18 cellular contexts compared by ENCODE assay signal in the genomic region with DNA sequence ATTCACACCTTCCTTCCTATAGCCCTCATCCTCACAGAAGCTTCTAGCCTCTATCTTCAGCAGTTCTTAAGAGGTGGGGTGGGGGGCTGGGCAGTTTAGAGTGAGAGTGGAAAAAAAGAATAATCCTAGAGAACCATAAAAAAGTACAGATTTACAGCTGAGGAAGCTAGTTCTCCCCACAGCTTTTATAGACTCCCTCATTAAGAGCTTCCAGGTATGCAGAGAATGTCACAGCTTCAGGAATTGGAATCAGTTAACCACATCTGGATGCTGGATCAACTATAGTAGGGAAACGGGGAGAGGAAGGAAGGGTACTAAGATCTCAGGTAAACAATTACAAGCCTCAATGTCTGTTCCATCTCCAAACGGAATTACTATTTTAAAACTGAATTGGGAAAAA. TPM values are rescaled to one million over a fixed set of nuclear protein-coding genes. Genes with fewer than 3 reads are reported as not detected.
DNase-seq lines count a peak whose midpoint lies in the region; ATAC-seq and TF ChIP-seq lines count a peak whose summit lies in the region.
"Had no signal": no experiment of that assay in that cellular context is flagged by ENCODE, and none has a peak within 500 bp of the region (broad histone marks: within the 10 kb centered on the region; RNA-seq: fewer than 3 reads in every experiment).

No MANE protein-coding gene starts in this region.

- no peak overlapping the region for H3K14ac ChIP-seq in H9 (ENCODE audit: insufficient read depth, low read length)

- H3T11ph ChIP-seq in H9 (ENCODE audit: low read length): no peak overlapping the region

- peak overlapping the region; percentile 55 for H3K27ac Mint-ChIP-seq in activated CD4-positive, alpha-beta T cell treated with anti-CD3 and anti-CD28 coated beads for 36 hours
- H3K27ac Mint-ChIP-seq in GM23338 (peak overlapping the region; percentile 8; the same call in 1 of the 2 replicates), nephron (peak overlapping the region; percentile 16 to 66 (median 32)), H9 (peak overlapping the region in 1 of 3 experiments; percentile 79; a peak in 2 of 7 replicates)
- H3K27ac Mint-ChIP-seq in effector memory CD8-positive, alpha-beta T cell: peak overlapping the region; percentile 55 to 63
- H3K27ac Mint-ChIP-seq: type B pancreatic cell had no signal

- H2BK120ac ChIP-seq in H9 (ENCODE audit: low read depth, low read length, poor library complexity, severe bottlenecking): no peak overlapping the region

- no peak overlapping the region for H4K8ac ChIP-seq in H9 (replicated peaks; ENCODE audit: insufficient read length, low read depth, low read length)

- H3K9me3 ChIP-seq in H9 (ENCODE audit: control insufficient read depth, low read depth, low read length): no peaks in the 10 kb centered on the region
- H3K9me3 ChIP-seq: BLaER1, heart left ventricle had no signal

- peaks cover 17% of the 10 kb centered on the region; the same call in 1 of the 2 replicates for H3F3A ChIP-seq in GM23338 (replicated peaks; ENCODE audit: low read depth)

- POLR2A ChIA-PET in activated CD4-positive, alpha-beta T cell treated with anti-CD3 and anti-CD28 coated beads for 36 hours (lab: Charles Lee): interaction anchor here (0.6 to 0.7 kb wide), 2 partner anchors 171 to 523 kb away, joined by 3 read pairs; no protein-coding TSS in a partner anchor

- H3K23me2 ChIP-seq in H9 (ENCODE audit: insufficient read length, low read depth, low read length, poor library complexity, severe bottlenecking): no peaks in the 10 kb centered on the region

- no peak overlapping the region for H3K23ac ChIP-seq in H9 (ENCODE audit: insufficient read length, low read depth, low read length)

- no peak overlapping the region for H4K5ac ChIP-seq in H9 (ENCODE audit: insufficient read length, low read depth, low read length)

- no peak overlapping the region for H2AFZ ChIP-seq in GM23338
- H2AFZ ChIP-seq in H9 (ENCODE audit: low read length): no peak overlapping the region

- no peak overlapping the region; the same call in 1 of the 2 replicates for H3K27ac ChIP-seq in GM23338 (ENCODE audit: low read depth)
- no peak overlapping the region for H3K27ac ChIP-seq in H9 (ENCODE audit: insufficient read length, low read depth, low read length)
- H3K27ac ChIP-seq: BLaER1, heart left ventricle, RWPE1 had no signal

- no peak overlapping the region for H3K4me3 ChIP-seq in GM23338
- H3K4me3 ChIP-seq: BLaER1, heart left ventricle had no signal

- no peaks in the 10 kb centered on the region for H3K27me3 Mint-ChIP-seq in activated CD4-positive, alpha-beta T cell treated with anti-CD3 and anti-CD28 coated beads for 36 hours
- H3K27me3 Mint-ChIP-seq in GM23338 (ENCODE audit: insufficient read depth, low read depth, poor library complexity) (peaks cover 9% of the 10 kb centered on the region), nephron (ENCODE audit: low read depth) (no peaks in the 10 kb centered on the region), H9 (ENCODE audit: low read depth) (no peaks in the 10 kb centered on the region)
- H3K27me3 Mint-ChIP-seq in effector memory CD8-positive, alpha-beta T cell: no peaks in the 10 kb centered on the region
- H3K27me3 Mint-ChIP-seq: type B pancreatic cell had no signal

- H4K91ac ChIP-seq in H9 (ENCODE audit: insufficient read length, low read depth, low read length): no peak overlapping the region

- 0 out of 2 replicates have a peak, but pooled peaks cover 3% of the 10 kb centered on the region for H3K9me2 ChIP-seq in GM23338 (ENCODE audit: insufficient read depth)

- H3K4me1 Mint-ChIP-seq in activated CD4-positive, alpha-beta T cell treated with anti-CD3 and anti-CD28 coated beads for 36 hours: peaks cover 12% of the 10 kb centered on the region
- H3K4me1 Mint-ChIP-seq in GM23338 (peaks cover 25% of the 10 kb centered on the region), nephron (peaks cover 9% of the 10 kb centered on the region), H9 (peaks cover 29 to 35% of the 10 kb centered on the region in 2 experiments)
- peaks cover 0 to 5% of the 10 kb centered on the region in 2 donors for H3K4me1 Mint-ChIP-seq in effector memory CD8-positive, alpha-beta T cell (ENCODE audit: low read depth in 2 of 2)

- H3K27me3 ChIP-seq in GM23338 (ENCODE audit: insufficient read depth) (no peaks in the 10 kb centered on the region), H9 (ENCODE audit: insufficient read depth, low read length) (no peaks in the 10 kb centered on the region)
- H3K27me3 ChIP-seq: BLaER1, heart left ventricle had no signal

- no peak overlapping the region for H3K4ac ChIP-seq in H9 (ENCODE audit: low read depth, low read length)

- TF ChIP-seq CTCF in GM23338 (conservative IDR thresholded peaks at IDR 0.05; ENCODE audit: low read depth in 2 of 2) (no peak), nephron (IDR thresholded peaks at IDR 0.05; ENCODE audit: unreplicated experiment in 3 of 3) (no peak), H9 (conservative IDR thresholded peaks at IDR 0.05) (no peak)

- H3K4me1 ChIP-seq in GM23338 (ENCODE audit: insufficient read depth) (peaks cover 8% of the 10 kb centered on the region; the same call in 1 of the 2 replicates), H9 (ENCODE audit: insufficient read depth, low read length) (0 out of 2 replicates have a peak, but pooled peaks cover 4% of the 10 kb centered on the region)
- H3K4me1 ChIP-seq: BLaER1, heart left ventricle had no signal

- H2BK12ac ChIP-seq in H9 (ENCODE audit: insufficient read length, low read depth, low read length): no peak overlapping the region

- CTCF ChIA-PET in activated CD4-positive, alpha-beta T cell treated with anti-CD3 and anti-CD28 coated beads for 36 hours (lab: Charles Lee): interaction anchor here (1.3 to 3.8 kb wide), 6 partner anchors 8 to 191 kb away, joined by 3 to 19 read pairs (median 8); no protein-coding TSS in a partner anchor

- H3K79me2 ChIP-seq in GM23338 (replicated peaks; ENCODE audit: insufficient read depth) (no peaks in the 10 kb centered on the region), H9 (ENCODE audit: insufficient read depth, low read length) (no peaks in the 10 kb centered on the region)

- H3K36me3 ChIP-seq in GM23338 (ENCODE audit: insufficient read depth): peaks cover 42% of the 10 kb centered on the region

- WGBS in H9 (ENCODE audit: extremely low coverage, insufficient read length, low lambda C conversion rate): no CpG with 5 or more reads among the region's 2 CpGs

- ATAC-seq in activated CD4-positive, alpha-beta T cell treated with anti-CD3 and anti-CD28 coated beads for 36 hours: no peak
- peak; percentile 13 for ATAC-seq in GM23338
- ATAC-seq in effector memory CD8-positive, alpha-beta T cell (replicated peaks): no peak
- ATAC-seq: activated T-cell treated with anti-CD3 and anti-CD28 coated beads, Interleukin-2, amount 50 U/mL, for 4 hours; heart left ventricle had no signal

- H2BK15ac ChIP-seq in H9 (ENCODE audit: low read depth, low read length): no peak overlapping the region

- no peak overlapping the region for H2BK5ac ChIP-seq in H9 (ENCODE audit: insufficient read length, low read length)

- H3K56ac ChIP-seq in H9 (ENCODE audit: insufficient read length, low read depth, low read length): no peak overlapping the region

- no peak overlapping the region for H2AK5ac ChIP-seq in H9 (ENCODE audit: insufficient read length, low read length)

- DNase-seq in activated CD4-positive, alpha-beta T cell treated with anti-CD3 and anti-CD28 coated beads for 36 hours: no peak
- no peak for DNase-seq in activated CD4-positive, alpha-beta T cell treated with anti-CD3 and anti-CD28 coated beads, Interleukin-2, amount 50 U/mL, for 48 hours
- no peak for DNase-seq in GM23338 (ENCODE audit: low spot score)
- no peak for DNase-seq in effector memory CD8-positive, alpha-beta T cell
- no peak for DNase-seq in H9
- no peak for DNase-seq in head of caudate nucleus
- DNase-seq in posterior cingulate gyrus: no peak
- DNase-seq: activated CD4-positive, alpha-beta T cell treated with anti-CD3 and anti-CD28 coated beads, Interleukin-2, amount 50 U/mL, for 1 hour; activated T-cell treated with anti-CD3 and anti-CD28 coated beads, Interleukin-2, amount 50 U/mL, for 4 hours; heart left ventricle; NCI-H1105; NCI-H2081 treated with DMSO at 0.1 percent for 48 hours; NCI-H510A; stimulated activated CD4-positive, alpha-beta T cell treated with anti-CD3 and anti-CD28 coated beads, Interleukin-2, amount 100 ng/mL, for 24 hours had no signal

- peaks cover 53% of the 10 kb centered on the region for H3K36me3 Mint-ChIP-seq in activated CD4-positive, alpha-beta T cell treated with anti-CD3 and anti-CD28 coated beads for 36 hours (ENCODE audit: low read depth)
- H3K36me3 Mint-ChIP-seq in GM23338 (ENCODE audit: low read depth) (peaks cover 78% of the 10 kb centered on the region), nephron (ENCODE audit: low read depth) (peaks cover 86% of the 10 kb centered on the region), H9 (ENCODE audit: insufficient read depth in 1 of 3, low read depth in 3 of 3) (peaks cover 38 to 81% (median 72%) of the 10 kb centered on the region in 3 experiments)
- H3K36me3 Mint-ChIP-seq in effector memory CD8-positive, alpha-beta T cell (ENCODE audit: insufficient read depth): peaks cover 50% of the 10 kb centered on the region

- H2BK20ac ChIP-seq in H9 (ENCODE audit: low read depth, low read length, poor library complexity, severe bottlenecking): no peak overlapping the region

- H3K9ac ChIP-seq in H9 (ENCODE audit: extremely low read depth, insufficient read length, low read length): no peak overlapping the region
- H3K9ac ChIP-seq: BLaER1 had no signal

- no peaks in the 10 kb centered on the region for H3K79me1 ChIP-seq in H9 (ENCODE audit: insufficient read depth, low read depth, low read length, poor library complexity, severe bottlenecking)

- intact Hi-C loops in activated CD4-positive, alpha-beta T cell treated with anti-CD3 and anti-CD28 coated beads for 36 hours (cut with DNase I, micrococcal nuclease): no loop called here
- intact Hi-C loops in head of caudate nucleus (cut with DNase I): no loop called here
- intact Hi-C loops in posterior cingulate gyrus (cut with DNase I): loop anchor here (5.0 kb wide), 1 partner anchor 57 kb away; no protein-coding TSS in a partner anchor

- H3K4me2 ChIP-seq in GM23338 (no peak overlapping the region), H9 (ENCODE audit: insufficient read depth, insufficient read length, low read length) (no peak overlapping the region)
- H3K4me2 ChIP-seq: BLaER1 had no signal

- no peaks in the 10 kb centered on the region for H3K9me3 Mint-ChIP-seq in activated CD4-positive, alpha-beta T cell treated with anti-CD3 and anti-CD28 coated beads for 36 hours (ENCODE audit: low read depth)
- H3K9me3 Mint-ChIP-seq in GM23338 (no peaks in the 10 kb centered on the region; the same call in 2 of the 3 replicates), nephron (no peaks in the 10 kb centered on the region), H9 (no peaks in the 10 kb centered on the region; a peak in 1 of 5 replicates)
- H3K9me3 Mint-ChIP-seq in effector memory CD8-positive, alpha-beta T cell: no peaks in the 10 kb centered on the region
- H3K9me3 Mint-ChIP-seq: activated T-cell treated with anti-CD3 and anti-CD28 coated beads, Interleukin-2, amount 50 U/mL, for 4 hours; type B pancreatic cell had no signal

- H3K4me3 Mint-ChIP-seq in activated CD4-positive, alpha-beta T cell treated with anti-CD3 and anti-CD28 coated beads for 36 hours: no peak overlapping the region
- H3K4me3 Mint-ChIP-seq in GM23338: no peak overlapping the region
- H3K4me3 Mint-ChIP-seq in effector memory CD8-positive, alpha-beta T cell: no peak overlapping the region
- no peak overlapping the region for H3K4me3 Mint-ChIP-seq in nephron
- H3K4me3 Mint-ChIP-seq in H9: no peak overlapping the region
- H3K4me3 Mint-ChIP-seq: activated T-cell treated with anti-CD3 and anti-CD28 coated beads, Interleukin-2, amount 50 U/mL, for 4 hours; type B pancreatic cell had no signal

- H4K20me1 ChIP-seq in GM23338 (replicated peaks; ENCODE audit: insufficient read depth) (peaks cover 48% of the 10 kb centered on the region), H9 (ENCODE audit: control insufficient read depth, insufficient read depth, insufficient read length) (no peaks in the 10 kb centered on the region)

- no peak overlapping the region for H3K18ac ChIP-seq in H9 (ENCODE audit: insufficient read length, low read depth, low read length)

RNA-seq across cellular contexts. Expression of gene GDF11, which starts 12.3 kb away (rescaled TPM):
- 1 to 10 TPM; 7.5 to 9.5 TPM for total RNA-seq in activated CD4-positive, alpha-beta T cell treated with anti-CD3 and anti-CD28 coated beads for 36 hours
- 12.5 and 12.6 TPM in 2 replicates for total RNA-seq in GM23338 (2014; rRNA removed; shearing (Covaris generic))
- polyA plus RNA-seq in GM23338 (2016; fragmentation: Nextera tagmentation; extraction: Ambion mirVana): 3.7 and 3.8 TPM in 2 replicates
- 31.2 and 31.8 TPM in 2 replicates for total RNA-seq in H9 (2021)

RNA-seq across cellular contexts. Expression of gene CD63, which starts 26.4 kb away (rescaled TPM):
- 100 to 1,000 TPM; 113 to 122 TPM for total RNA-seq in activated CD4-positive, alpha-beta T cell treated with anti-CD3 and anti-CD28 coated beads for 36 hours
- 294 and 307 TPM in 2 replicates for total RNA-seq in GM23338 (2014; rRNA removed; shearing (Covaris generic))
- polyA plus RNA-seq in GM23338 (2016; fragmentation: Nextera tagmentation; extraction: Ambion mirVana): 670 and 685 TPM in 2 replicates
- 581 and 589 TPM in 2 replicates for total RNA-seq in H9 (2021)

RNA-seq across cellular contexts. Expression of gene RDH5, which starts 35.1 kb away (rescaled TPM):
- total RNA-seq in activated CD4-positive, alpha-beta T cell treated with anti-CD3 and anti-CD28 coated beads for 36 hours: 10 to 100 TPM in 1 of 2 experiments, 1 to 10 TPM in 1; 9.6 to 12.2 TPM
- total RNA-seq in GM23338 (2014; rRNA removed; shearing (Covaris generic)): 1.7 and 7.5 TPM in 2 replicates
- 3.9 and 5.4 TPM in 2 replicates for polyA plus RNA-seq in GM23338 (2016; fragmentation: Nextera tagmentation; extraction: Ambion mirVana)
- 4.0 and 6.6 TPM in 2 replicates for total RNA-seq in H9 (2021)

RNA-seq across cellular contexts. Expression of gene BLOC1S1, which starts 39.4 kb away (rescaled TPM):
- total RNA-seq in activated CD4-positive, alpha-beta T cell treated with anti-CD3 and anti-CD28 coated beads for 36 hours: 100 to 1,000 TPM; 107 to 115 TPM
- total RNA-seq in GM23338 (2014; rRNA removed; shearing (Covaris generic)): 52.3 and 68.3 TPM in 2 replicates
- 174 and 198 TPM in 2 replicates for polyA plus RNA-seq in GM23338 (2016; fragmentation: Nextera tagmentation; extraction: Ambion mirVana)
- 104 and 108 TPM in 2 replicates for total RNA-seq in H9 (2021)

RNA-seq across cellular contexts. Expression of gene ITGA7, which starts 47.5 kb away (rescaled TPM):
- total RNA-seq in activated CD4-positive, alpha-beta T cell treated with anti-CD3 and anti-CD28 coated beads for 36 hours: 1 to 10 TPM; 5.5 to 5.6 TPM
- total RNA-seq in GM23338 (2014; rRNA removed; shearing (Covaris generic)): 45.3 and 49.1 TPM in 2 replicates
- polyA plus RNA-seq in GM23338 (2016; fragmentation: Nextera tagmentation; extraction: Ambion mirVana): 17.4 and 20.0 TPM in 2 replicates
- total RNA-seq in H9 (2021): 114 and 119 TPM in 2 replicates
